Comparison of ENCODE assay signal across 14 cellular contexts in the genomic region with DNA sequence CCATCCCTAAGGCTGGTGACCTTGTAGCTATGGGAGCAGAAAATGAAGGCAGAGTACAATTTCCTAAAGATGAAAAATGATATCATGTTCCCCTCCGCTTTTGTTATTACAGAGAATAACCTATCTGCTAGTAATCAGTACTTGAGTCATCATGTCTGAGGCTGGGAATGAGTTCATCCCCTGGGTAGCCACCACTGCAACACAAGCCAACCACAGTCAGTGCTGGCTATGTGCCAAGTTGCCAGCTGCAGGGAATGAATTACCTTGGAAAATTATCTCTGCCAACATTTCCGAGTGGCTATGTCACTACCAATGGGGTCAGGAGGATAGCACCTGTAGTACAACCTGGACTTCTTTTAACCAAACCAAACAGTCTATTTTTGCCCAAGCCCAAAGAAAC.
DNase-seq lines count a peak whose midpoint lies in the region; ATAC-seq and TF ChIP-seq lines count a peak whose summit lies in the region.
"Had no signal": no experiment of that assay in that cellular context is flagged by ENCODE, and none has a peak within 500 bp of the region (broad histone marks: within the 10 kb centered on the region; RNA-seq: fewer than 3 reads in every experiment).

No MANE protein-coding gene starts in this region.

- intact Hi-C loops in CD4-positive, alpha-beta T cell (cut with DNase I, micrococcal nuclease), result no loop called here
- intact Hi-C loops in head of caudate nucleus (cut with DNase I), result no loop called here

- TF ChIP-seq CTCF in HEK293 (tag by site-specific recombination; IDR thresholded peaks at IDR 0.05), result no peak
- TF ChIP-seq CTCF in CD4-positive, alpha-beta T cell (IDR thresholded peaks at IDR 0.05), result no peak

- H3K27me3 Mint-ChIP-seq in CD4-positive, alpha-beta T cell, result no peaks in the 10 kb centered on the region
- H3K27me3 Mint-ChIP-seq in stimulated activated memory B cell treated with anti-CD40 and anti-IgM and Interleukin-4, amounts not matched to agents 10 μg/mL and 1 μg/mL and 100 μg/mL, for 72 hours, result no peaks in the 10 kb centered on the region

- H3K27me3 ChIP-seq in CD4-positive, alpha-beta T cell (ENCODE audit: control insufficient read depth, insufficient read depth, low read length), result no peaks in the 10 kb centered on the region

- no peak overlapping the region for H3K27ac Mint-ChIP-seq in CD4-positive, alpha-beta T cell
- no peak overlapping the region for H3K27ac Mint-ChIP-seq in stimulated activated memory B cell treated with anti-CD40 and anti-IgM and Interleukin-4, amounts not matched to agents 10 μg/mL and 1 μg/mL and 100 μg/mL, for 72 hours
- H3K27ac Mint-ChIP-seq: endodermal cell had no signal

- CTCF ChIA-PET in HEK293 (lab: Yijun Ruan, JAX), result no interaction called here
- CTCF ChIA-PET in CD4-positive, alpha-beta T cell (lab: Charles Lee), result no interaction called here

- H3K9me3 ChIP-seq in HEK293 (ENCODE audit: control insufficient read depth, insufficient read depth, low read depth, low read length), result no peaks in the 10 kb centered on the region
- H3K9me3 ChIP-seq in CD4-positive, alpha-beta T cell (ENCODE audit: control insufficient read depth, low read length), result no peaks in the 10 kb centered on the region

- no peaks in the 10 kb centered on the region for H3K4me1 Mint-ChIP-seq in CD4-positive, alpha-beta T cell (ENCODE audit: low read depth)
- no peaks in the 10 kb centered on the region for H3K4me1 Mint-ChIP-seq in stimulated activated memory B cell treated with anti-CD40 and anti-IgM and Interleukin-4, amounts not matched to agents 10 μg/mL and 1 μg/mL and 100 μg/mL, for 72 hours
- H3K4me1 Mint-ChIP-seq: endodermal cell had no signal

- DNase-seq in NCI-H2107 treated with DMSO at 0.1 percent for 48 hours (lab: John Stamatoyannopoulos, UW; ENCODE audit: unreplicated experiment) (peak; percentile 19), SW480 (ENCODE audit: low spot score) (peak; percentile 48), kidney tubule cell (ENCODE audit: low spot score) (peak; percentile 86), CD1c-positive myeloid dendritic cell (ENCODE audit: extremely low spot score) (no peak), head of caudate nucleus (no peak)
- no peak for DNase-seq in CD4-positive, alpha-beta T cell
- DNase-seq: activated T-cell treated with anti-CD3 and anti-CD28 coated beads, Interleukin-2, amount 50 U/mL, for 1 hour; endodermal cell; MV-4-11 had no signal

- H3K36me3 ChIP-seq in HEK293 (ENCODE audit: control insufficient read depth in 2 of 2, insufficient read depth in 1 of 2, low read length in 2 of 2), result no peaks in the 10 kb centered on the region

- H3K4me3 Mint-ChIP-seq in CD4-positive, alpha-beta T cell, result no peak overlapping the region
- H3K4me3 Mint-ChIP-seq in stimulated activated memory B cell treated with anti-CD40 and anti-IgM and Interleukin-4, amounts not matched to agents 10 μg/mL and 1 μg/mL and 100 μg/mL, for 72 hours, result no peak overlapping the region
- H3K4me3 Mint-ChIP-seq: endodermal cell had no signal

- POLR2A ChIA-PET in HEK293 (lab: Yijun Ruan, JAX), result interaction anchor here (0.6 kb wide), 1 partner anchor 14 kb away, joined by 11 read pairs; no protein-coding TSS in a partner anchor
- POLR2A ChIA-PET in CD4-positive, alpha-beta T cell (lab: Charles Lee), result interaction anchor here (1.0 kb wide), 1 partner anchor 14 kb away, joined by 3 read pairs; no protein-coding TSS in a partner anchor

- no peaks in the 10 kb centered on the region for H3K36me3 Mint-ChIP-seq in CD4-positive, alpha-beta T cell (ENCODE audit: low read depth)
- no peaks in the 10 kb centered on the region for H3K36me3 Mint-ChIP-seq in stimulated activated memory B cell treated with anti-CD40 and anti-IgM and Interleukin-4, amounts not matched to agents 10 μg/mL and 1 μg/mL and 100 μg/mL, for 72 hours

- H3K4me3 ChIP-seq in HEK293 (ENCODE audit: low read depth, low read length), result no peak overlapping the region

- ATAC-seq in CD4-positive, alpha-beta T cell (ENCODE audit: poor library complexity), result no peak
- no peak for ATAC-seq in stimulated activated memory B cell treated with anti-CD40 and anti-IgM and Interleukin-4, amounts not matched to agents 10 μg/mL and 1 μg/mL and 100 μg/mL, for 72 hours

- no peaks in the 10 kb centered on the region for H3K4me1 ChIP-seq in HEK293 (ENCODE audit: control insufficient read depth, insufficient read depth, low read length)

- no peak overlapping the region for H3K27ac ChIP-seq in HEK293 (ENCODE audit: extremely low read depth, low read depth, low read length)
- no peak overlapping the region for H3K27ac ChIP-seq in CD4-positive, alpha-beta T cell (ENCODE audit: low read depth, low read length)
- H3K27ac ChIP-seq: C4-2B, HL-60, VCaP had no signal

- peaks cover 4% of the 10 kb centered on the region for H3K9me3 Mint-ChIP-seq in CD4-positive, alpha-beta T cell
- H3K9me3 Mint-ChIP-seq in stimulated activated memory B cell treated with anti-CD40 and anti-IgM and Interleukin-4, amounts not matched to agents 10 μg/mL and 1 μg/mL and 100 μg/mL, for 72 hours, result peaks cover 2% of the 10 kb centered on the region

TF ChIP-seq in HEK293, 187 proteins besides CTCF, POLR2A, EP300 and RAD21:
- TF ChIP-seq ZNF670 (tag by site-specific recombination; IDR thresholded peaks at IDR 0.05; ENCODE audit: low read depth), result no peak
- peak; percentile 84 for TF ChIP-seq ZNF660 (tag by site-specific recombination; IDR thresholded peaks at IDR 0.05)
- TF ChIP-seq SP2 (tag by site-specific recombination; IDR thresholded peaks at IDR 0.05), result no peak
- TF ChIP-seq ZNF571 (tag by site-specific recombination; IDR thresholded peaks at IDR 0.05), result no peak
- no peak for TF ChIP-seq ZBTB6 (tag by site-specific recombination; IDR thresholded peaks at IDR 0.05)
- no peak for TF ChIP-seq ZNF146 (tag by site-specific recombination; IDR thresholded peaks at IDR 0.05)
- no peak for TF ChIP-seq ZNF645 (tag by site-specific recombination; IDR thresholded peaks at IDR 0.05)
- TF ChIP-seq ZNF16 (tag by site-specific recombination; IDR thresholded peaks at IDR 0.05; ENCODE audit: low read depth), result no peak
- peak; percentile 33; the same call in 1 of the 2 replicates for TF ChIP-seq ZBTB21 (tag by site-specific recombination; IDR thresholded peaks at IDR 0.05)
TF ChIP-seq in HEK293: peak in this region for 2.

Comparison
In these comparisons a context has a peak if more than half of its experiments do, and no peak if none do; other contexts are left out.
1. DNase-seq: peak in NCI-H2107 treated with DMSO at 0.1 percent for 48 hours (single experiment), SW480 (single experiment) and kidney tubule cell (single experiment); none in CD1c-positive myeloid dendritic cell (single experiment), CD4-positive, alpha-beta T cell (0 of 10) and head of caudate nucleus (0 of 42).